1 cellular context compared by ENCODE assay signal in the genomic region with DNA sequence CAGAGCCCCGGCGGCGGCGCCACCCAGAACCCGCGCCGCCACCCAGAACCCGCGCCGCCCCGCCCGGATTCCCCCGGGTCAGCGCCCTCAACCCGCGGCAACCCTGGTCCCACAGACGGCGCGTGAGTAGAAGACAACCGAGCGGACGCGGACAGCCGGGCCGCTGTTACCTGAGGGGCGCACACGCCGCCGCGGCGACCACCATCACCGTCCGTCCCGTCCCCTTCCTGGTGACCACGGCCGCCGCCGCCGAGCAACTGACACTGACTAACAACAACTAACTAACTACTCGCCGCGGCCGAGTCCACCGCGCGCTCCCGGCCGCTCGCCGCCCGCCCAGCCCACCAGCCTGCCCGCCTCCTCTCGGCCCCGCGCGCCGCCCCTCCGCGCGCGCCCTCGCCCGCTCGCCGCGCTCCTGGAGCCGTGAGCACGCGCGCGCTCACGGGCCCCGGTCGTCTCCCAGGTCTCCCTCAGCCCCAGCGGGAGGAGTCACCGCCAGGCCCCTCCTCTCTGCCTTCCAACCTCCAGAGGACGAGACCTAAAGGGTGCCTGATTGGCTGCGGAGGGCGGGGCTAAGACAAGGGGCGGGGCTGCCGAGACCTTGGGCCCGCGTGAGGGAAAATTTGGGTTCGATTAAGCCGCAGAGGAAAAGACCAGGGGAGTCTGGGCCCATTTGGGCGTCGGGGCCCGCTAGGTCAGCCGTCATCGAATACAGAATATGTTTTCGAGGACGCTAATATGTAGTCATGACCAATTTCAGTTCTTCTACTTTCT.
A peak's percentile ranks its signal among the peaks of the same experiment; 100 is the strongest.
TF ChIP-seq lines count a peak whose summit lies in the region.

Gene PEAK1 (minus strand): TSS at position 269 of the 774 bp plus-strand sequence. CDS start 238,178 bp downstream, outside the sequence.

TF ChIP-seq in K562, 482 proteins besides CTCF, POLR2A, EP300 and RAD21 (continued from another document and continues in another):
- TF ChIP-seq RBM25 (IDR thresholded peaks at IDR 0.05; ENCODE audit: low read depth, low read length, severe bottlenecking) (no peak), MYNN (IDR thresholded peaks at IDR 0.05) (no peak), MYNN (CRISPR knock-in tag; IDR thresholded peaks at IDR 0.05) (no peak), MTF1 (CRISPR knock-in tag; IDR thresholded peaks at IDR 0.05; ENCODE audit: borderline replicate concordance) (no peak), KLF6 (CRISPR knock-in tag; IDR thresholded peaks at IDR 0.05; ENCODE audit: borderline replicate concordance) (no peak), ZNF778 (CRISPR knock-in tag; IDR thresholded peaks at IDR 0.05) (no peak), MAZ (CRISPR knock-in tag; conservative IDR thresholded peaks at IDR 0.05 in 1 of 2, IDR thresholded peaks at IDR 0.05 in 1 of 2) (peak in 1 of 2 experiments; percentile 4; a peak in 1 of 4 replicates), ZNF830 (CRISPR knock-in tag; IDR thresholded peaks at IDR 0.05) (no peak), THAP12 (CRISPR knock-in tag; IDR thresholded peaks at IDR 0.05) (peak; percentile 89), ZBTB43 (CRISPR knock-in tag; IDR thresholded peaks at IDR 0.05) (no peak), MTA3 (IDR thresholded peaks at IDR 0.05; ENCODE audit: borderline replicate concordance) (no peak), PTRF (tag; IDR thresholded peaks at IDR 0.05) (no peak), IRF9 (tag; IDR thresholded peaks at IDR 0.05) (no peak), CXXC5 (CRISPR knock-in tag; IDR thresholded peaks at IDR 0.05) (no peak; the same call in 1 of the 2 replicates), RBM39 (optimal IDR thresholded peaks at IDR 0.05; ENCODE audit: low read depth, low read length) (no peak), MYC (IDR thresholded peaks at IDR 0.05; ENCODE audit: low read depth, low read length) (peak; percentile 31; the same call in 1 of the 2 replicates), MYC (CRISPR knock-in tag; IDR thresholded peaks at IDR 0.05; ENCODE audit: borderline replicate concordance, low read depth) (no peak), MED1 (CRISPR knock-in tag; IDR thresholded peaks at IDR 0.05; ENCODE audit: borderline replicate concordance) (no peak), RCOR1 (IDR thresholded peaks at IDR 0.05; ENCODE audit: borderline replicate concordance in 1 of 2, low read depth in 2 of 2, low read length in 2 of 2) (no peak), GTF2A2 (tag; IDR thresholded peaks at IDR 0.05) (no peak), FUS (optimal IDR thresholded peaks at IDR 0.05; ENCODE audit: low read depth, low read length) (no peak), EHMT2 (IDR thresholded peaks at IDR 0.05) (no peak), KLF1 (tag; IDR thresholded peaks at IDR 0.05) (no peak), NR3C1 (CRISPR knock-in tag; IDR thresholded peaks at IDR 0.05) (0 out of 2 replicates have a peak, but pooled peaks have one; percentile 33), GTF2F1 (IDR thresholded peaks at IDR 0.05; ENCODE audit: low read depth, low read length) (0 out of 2 replicates have a peak, but pooled peaks have one; percentile 28), FOXJ2 (tag; IDR thresholded peaks at IDR 0.05) (no peak), NFE2L1 (tag; IDR thresholded peaks at IDR 0.05; ENCODE audit: borderline replicate concordance, low read depth) (no peak), ZNF79 (CRISPR knock-in tag; IDR thresholded peaks at IDR 0.05; ENCODE audit: low read depth) (no peak), CC2D1A (IDR thresholded peaks at IDR 0.05) (no peak), NCOA1 (IDR thresholded peaks at IDR 0.05; ENCODE audit: low read depth) (no peak), ARNT (IDR thresholded peaks at IDR 0.05) (no peak), TFAM (CRISPR knock-in tag; conservative IDR thresholded peaks at IDR 0.05) (no peak), BDP1 (IDR thresholded peaks at IDR 0.05; ENCODE audit: insufficient read depth, insufficient read length) (no peak), POLR2AphosphoS2 (IDR thresholded peaks at IDR 0.05; ENCODE audit: low read length) (no peak), ZNF707 (CRISPR knock-in tag; conservative IDR thresholded peaks at IDR 0.05) (no peak), ZFP30 (CRISPR knock-in tag; IDR thresholded peaks at IDR 0.05; ENCODE audit: borderline replicate concordance) (no peak), MAFK (IDR thresholded peaks at IDR 0.05; ENCODE audit: low read length) (no peak), CSDE1 (IDR thresholded peaks at IDR 0.05) (no peak), TEAD2 (tag; IDR thresholded peaks at IDR 0.05) (no peak), ZNF41 (CRISPR knock-in tag; conservative IDR thresholded peaks at IDR 0.05) (no peak), LARP7 (IDR thresholded peaks at IDR 0.05) (no peak), ZBTB7A (IDR thresholded peaks at IDR 0.05; ENCODE audit: borderline replicate concordance, control insufficient read depth, low read depth, low read length) (peak; percentile 43; the same call in 1 of the 2 replicates), TCF3 (CRISPR knock-in tag; IDR thresholded peaks at IDR 0.05) (no peak), ZSCAN29 (IDR thresholded peaks at IDR 0.05) (no peak; the same call in 1 of the 2 replicates), ZNF311 (CRISPR knock-in tag; IDR thresholded peaks at IDR 0.05) (no peak), ELF4 (CRISPR knock-in tag; IDR thresholded peaks at IDR 0.05) (no peak), ZBTB8A (IDR thresholded peaks at IDR 0.05; ENCODE audit: partially characterized antibody) (no peak), POLR2H (tag; IDR thresholded peaks at IDR 0.05; ENCODE audit: low read depth) (no peak; the same call in 1 of the 2 replicates), SMARCB1 (IDR thresholded peaks at IDR 0.05; ENCODE audit: insufficient read length, low read depth) (no peak), SAFB2 (IDR thresholded peaks at IDR 0.05; ENCODE audit: borderline replicate concordance, low read depth, low read length, severe bottlenecking) (no peak)
- TF ChIP-seq, protein P1, sequence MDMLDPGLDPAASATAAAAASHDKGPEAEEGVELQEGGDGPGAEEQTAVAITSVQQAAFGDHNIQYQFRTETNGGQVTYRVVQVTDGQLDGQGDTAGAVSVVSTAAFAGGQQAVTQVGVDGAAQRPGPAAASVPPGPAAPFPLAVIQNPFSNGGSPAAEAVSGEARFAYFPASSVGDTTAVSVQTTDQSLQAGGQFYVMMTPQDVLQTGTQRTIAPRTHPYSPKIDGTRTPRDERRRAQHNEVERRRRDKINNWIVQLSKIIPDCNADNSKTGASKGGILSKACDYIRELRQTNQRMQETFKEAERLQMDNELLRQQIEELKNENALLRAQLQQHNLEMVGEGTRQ (CRISPR knock-in tag; IDR thresholded peaks at IDR 0.05) = no peak
- TF ChIP-seq, protein P2, sequence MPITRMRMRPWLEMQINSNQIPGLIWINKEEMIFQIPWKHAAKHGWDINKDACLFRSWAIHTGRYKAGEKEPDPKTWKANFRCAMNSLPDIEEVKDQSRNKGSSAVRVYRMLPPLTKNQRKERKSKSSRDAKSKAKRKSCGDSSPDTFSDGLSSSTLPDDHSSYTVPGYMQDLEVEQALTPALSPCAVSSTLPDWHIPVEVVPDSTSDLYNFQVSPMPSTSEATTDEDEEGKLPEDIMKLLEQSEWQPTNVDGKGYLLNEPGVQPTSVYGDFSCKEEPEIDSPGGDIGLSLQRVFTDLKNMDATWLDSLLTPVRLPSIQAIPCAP (CRISPR knock-in tag; IDR thresholded peaks at IDR 0.05; ENCODE audit: borderline replicate concordance) = no peak
- TF ChIP-seq, protein P3, sequence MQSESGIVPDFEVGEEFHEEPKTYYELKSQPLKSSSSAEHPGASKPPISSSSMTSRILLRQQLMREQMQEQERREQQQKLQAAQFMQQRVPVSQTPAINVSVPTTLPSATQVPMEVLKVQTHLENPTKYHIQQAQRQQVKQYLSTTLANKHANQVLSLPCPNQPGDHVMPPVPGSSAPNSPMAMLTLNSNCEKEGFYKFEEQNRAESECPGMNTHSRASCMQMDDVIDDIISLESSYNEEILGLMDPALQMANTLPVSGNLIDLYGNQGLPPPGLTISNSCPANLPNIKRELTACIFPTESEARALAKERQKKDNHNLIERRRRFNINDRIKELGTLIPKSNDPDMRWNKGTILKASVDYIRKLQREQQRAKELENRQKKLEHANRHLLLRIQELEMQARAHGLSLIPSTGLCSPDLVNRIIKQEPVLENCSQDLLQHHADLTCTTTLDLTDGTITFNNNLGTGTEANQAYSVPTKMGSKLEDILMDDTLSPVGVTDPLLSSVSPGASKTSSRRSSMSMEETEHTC (IDR thresholded peaks at IDR 0.05) = no peak
- TF ChIP-seq, protein P4, sequence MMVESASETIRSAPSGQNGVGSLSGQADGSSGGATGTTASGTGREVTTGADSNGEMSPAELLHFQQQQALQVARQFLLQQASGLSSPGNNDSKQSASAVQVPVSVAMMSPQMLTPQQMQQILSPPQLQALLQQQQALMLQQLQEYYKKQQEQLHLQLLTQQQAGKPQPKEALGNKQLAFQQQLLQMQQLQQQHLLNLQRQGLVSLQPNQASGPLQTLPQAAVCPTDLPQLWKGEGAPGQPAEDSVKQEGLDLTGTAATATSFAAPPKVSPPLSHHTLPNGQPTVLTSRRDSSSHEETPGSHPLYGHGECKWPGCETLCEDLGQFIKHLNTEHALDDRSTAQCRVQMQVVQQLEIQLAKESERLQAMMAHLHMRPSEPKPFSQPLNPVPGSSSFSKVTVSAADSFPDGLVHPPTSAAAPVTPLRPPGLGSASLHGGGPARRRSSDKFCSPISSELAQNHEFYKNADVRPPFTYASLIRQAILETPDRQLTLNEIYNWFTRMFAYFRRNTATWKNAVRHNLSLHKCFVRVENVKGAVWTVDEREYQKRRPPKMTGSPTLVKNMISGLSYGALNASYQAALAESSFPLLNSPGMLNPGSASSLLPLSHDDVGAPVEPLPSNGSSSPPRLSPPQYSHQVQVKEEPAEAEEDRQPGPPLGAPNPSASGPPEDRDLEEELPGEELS (CRISPR knock-in tag; IDR thresholded peaks at IDR 0.05; ENCODE audit: borderline replicate concordance) = no peak
- TF ChIP-seq, protein P5, sequence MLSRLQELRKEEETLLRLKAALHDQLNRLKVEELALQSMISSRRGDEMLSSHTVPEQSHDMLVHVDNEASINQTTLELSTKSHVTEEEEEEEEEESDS (CRISPR knock-in tag; IDR thresholded peaks at IDR 0.05) = no peak
- TF ChIP-seq, protein P6, sequence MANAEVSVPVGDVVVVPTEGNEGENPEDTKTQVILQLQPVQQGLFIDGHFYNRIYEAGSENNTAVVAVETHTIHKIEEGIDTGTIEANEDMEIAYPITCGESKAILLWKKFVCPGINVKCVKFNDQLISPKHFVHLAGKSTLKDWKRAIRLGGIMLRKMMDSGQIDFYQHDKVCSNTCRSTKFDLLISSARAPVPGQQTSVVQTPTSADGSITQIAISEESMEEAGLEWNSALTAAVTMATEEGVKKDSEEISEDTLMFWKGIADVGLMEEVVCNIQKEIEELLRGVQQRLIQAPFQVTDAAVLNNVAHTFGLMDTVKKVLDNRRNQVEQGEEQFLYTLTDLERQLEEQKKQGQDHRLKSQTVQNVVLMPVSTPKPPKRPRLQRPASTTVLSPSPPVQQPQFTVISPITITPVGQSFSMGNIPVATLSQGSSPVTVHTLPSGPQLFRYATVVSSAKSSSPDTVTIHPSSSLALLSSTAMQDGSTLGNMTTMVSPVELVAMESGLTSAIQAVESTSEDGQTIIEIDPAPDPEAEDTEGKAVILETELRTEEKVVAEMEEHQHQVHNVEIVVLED (CRISPR knock-in tag; IDR thresholded peaks at IDR 0.05) = 0 out of 2 replicates have a peak, but pooled peaks have one; percentile 8
- TF ChIP-seq, protein P7, sequence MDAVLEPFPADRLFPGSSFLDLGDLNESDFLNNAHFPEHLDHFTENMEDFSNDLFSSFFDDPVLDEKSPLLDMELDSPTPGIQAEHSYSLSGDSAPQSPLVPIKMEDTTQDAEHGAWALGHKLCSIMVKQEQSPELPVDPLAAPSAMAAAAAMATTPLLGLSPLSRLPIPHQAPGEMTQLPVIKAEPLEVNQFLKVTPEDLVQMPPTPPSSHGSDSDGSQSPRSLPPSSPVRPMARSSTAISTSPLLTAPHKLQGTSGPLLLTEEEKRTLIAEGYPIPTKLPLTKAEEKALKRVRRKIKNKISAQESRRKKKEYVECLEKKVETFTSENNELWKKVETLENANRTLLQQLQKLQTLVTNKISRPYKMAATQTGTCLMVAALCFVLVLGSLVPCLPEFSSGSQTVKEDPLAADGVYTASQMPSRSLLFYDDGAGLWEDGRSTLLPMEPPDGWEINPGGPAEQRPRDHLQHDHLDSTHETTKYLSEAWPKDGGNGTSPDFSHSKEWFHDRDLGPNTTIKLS (IDR thresholded peaks at IDR 0.05; ENCODE audit: borderline replicate concordance, low read depth) = peak; percentile 90; the same call in 1 of the 2 replicates
